ENCODE assay signal across 1 cellular context in the genomic region with DNA sequence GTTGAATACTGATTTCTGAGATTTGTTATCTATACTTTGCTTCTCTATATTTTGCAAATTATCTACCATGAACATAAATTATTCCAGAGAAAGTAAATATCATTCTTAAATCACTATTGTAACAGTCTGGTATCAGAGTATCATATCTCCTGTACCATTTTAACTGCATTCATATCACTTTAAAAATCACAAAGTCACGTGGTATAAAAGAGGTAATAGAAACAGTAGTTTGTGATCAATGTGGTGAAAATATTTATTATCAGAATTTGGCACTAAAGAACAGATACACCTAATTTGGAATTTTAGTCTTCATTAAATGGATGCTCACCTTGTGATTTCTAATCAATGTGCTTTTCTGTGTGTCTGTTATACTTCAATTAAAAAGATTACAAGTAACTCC.
TF ChIP-seq lines count a peak whose summit lies in the region.

No MANE protein-coding gene starts in this region.

TF ChIP-seq in GM12878, 131 proteins besides CTCF, POLR2A, EP300 and RAD21:
- TF ChIP-seq RAD51 (IDR thresholded peaks at IDR 0.05) (peak; percentile 93), GABPA (IDR thresholded peaks at IDR 0.05; ENCODE audit: low read depth) (no peak)
